In the genomic region with DNA sequence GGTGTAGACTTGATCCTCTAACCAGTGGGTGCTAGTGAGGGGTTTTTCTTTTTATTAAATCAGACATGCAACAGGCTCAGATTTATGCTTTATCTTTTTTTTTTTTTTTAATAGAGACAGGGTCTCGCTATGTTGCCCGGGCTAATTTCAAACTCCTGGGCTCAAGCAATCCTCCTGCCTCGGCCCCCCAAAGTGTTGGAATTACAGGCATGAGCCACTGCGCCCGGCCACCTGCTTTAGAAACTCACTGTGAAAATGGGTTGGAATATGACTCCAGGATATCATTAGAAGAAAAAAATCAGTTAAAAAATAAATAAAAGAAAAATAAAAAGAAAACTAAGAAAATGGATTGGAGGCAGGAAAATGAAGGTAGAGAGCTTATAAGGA, we compare ENCODE assay signal across 1 cellular context.
TF ChIP-seq lines count a peak whose summit lies in the region.

No MANE protein-coding gene starts in this region.

TF ChIP-seq in IMR-90, 13 proteins besides CTCF, POLR2A, EP300 and RAD21:
- TF ChIP-seq MAFK (IDR thresholded peaks at IDR 0.05; ENCODE audit: low read depth, low read length), result no peak
